8 cellular contexts compared by ENCODE assay signal in genomic region chr11:363948-364761, GRCh38. TPM values are rescaled to one million over a fixed set of nuclear protein-coding genes. Genes with fewer than 3 reads are reported as not detected.
DNase-seq lines count a peak whose midpoint lies in the region; ATAC-seq and TF ChIP-seq lines count a peak whose summit lies in the region.

No MANE protein-coding gene starts in this region.

- H3K27me3 Mint-ChIP-seq in activated CD8-positive, alpha-beta T cell treated with anti-CD3 and anti-CD28 coated beads for 36 hours, result peaks cover 27% of the 10 kb centered on the region

- H3K4me3 Mint-ChIP-seq in activated CD8-positive, alpha-beta T cell treated with anti-CD3 and anti-CD28 coated beads for 36 hours, result no peak overlapping the region

- no peaks in the 10 kb centered on the region for H3K9me3 Mint-ChIP-seq in activated CD8-positive, alpha-beta T cell treated with anti-CD3 and anti-CD28 coated beads for 36 hours

- peaks cover 30% of the 10 kb centered on the region for H3K27me3 ChIP-seq in foreskin keratinocyte

- H3K4me1 Mint-ChIP-seq in activated CD8-positive, alpha-beta T cell treated with anti-CD3 and anti-CD28 coated beads for 36 hours (ENCODE audit: low read depth), result peaks cover 7% of the 10 kb centered on the region

- H3K27ac ChIP-seq in foreskin keratinocyte, result peak overlapping the region; percentile 38

- TF ChIP-seq CTCF in GM12872 (IDR thresholded peaks at IDR 0.05; ENCODE audit: insufficient read depth, low read depth, low read length) (peak; percentile 69), foreskin keratinocyte (conservative IDR thresholded peaks at IDR 0.05) (peak; percentile 97)
- peak; percentile 65 for TF ChIP-seq CTCF in activated CD8-positive, alpha-beta T cell treated with anti-CD3 and anti-CD28 coated beads for 36 hours (IDR thresholded peaks at IDR 0.05)

- intact Hi-C loops in activated CD8-positive, alpha-beta T cell treated with anti-CD3 and anti-CD28 coated beads for 36 hours (cut with micrococcal nuclease), result loop anchor here (2.0 kb wide), 1 partner anchor 59 kb away; no protein-coding TSS in a partner anchor

- POLR2A ChIA-PET in activated CD8-positive, alpha-beta T cell treated with anti-CD3 and anti-CD28 coated beads for 36 hours (lab: Charles Lee), result interaction anchor here (1.9 to 2.2 kb wide), 2 partner anchors 47 to 113 kb away, joined by 5 to 6 read pairs; no protein-coding TSS in a partner anchor

- ATAC-seq in activated CD8-positive, alpha-beta T cell treated with anti-CD3 and anti-CD28 coated beads for 36 hours, result peak; percentile 81
- ATAC-seq in foreskin keratinocyte, result peak; percentile 92
- no peak for ATAC-seq in HG03565 (IDR thresholded peaks at IDR 0.05; ENCODE audit: unreplicated experiment)
- ATAC-seq in GM19351 (IDR thresholded peaks at IDR 0.05; ENCODE audit: unreplicated experiment), result no peak

- CTCF ChIA-PET in activated CD8-positive, alpha-beta T cell treated with anti-CD3 and anti-CD28 coated beads for 36 hours (lab: Charles Lee), result interaction anchor here (0.7 to 5.1 kb wide), 16 partner anchors 9 to 157 kb away, joined by 3 to 42 read pairs (median 4); partner anchors contain the start of genes BET1L, IFITM2, IFITM5 and NLRP6

- H3K4me1 ChIP-seq in foreskin keratinocyte, result no peaks in the 10 kb centered on the region

- H3K36me3 Mint-ChIP-seq in activated CD8-positive, alpha-beta T cell treated with anti-CD3 and anti-CD28 coated beads for 36 hours (ENCODE audit: low read depth), result no peaks in the 10 kb centered on the region

- peak; percentile 83 for DNase-seq in NCI-H146 treated with DMSO at 0.1 percent for 48 hours (lab: John Stamatoyannopoulos, UW; ENCODE audit: unreplicated experiment)
- peak; percentile 72 for DNase-seq in activated CD8-positive, alpha-beta T cell treated with anti-CD3 and anti-CD28 coated beads for 36 hours
- peak; percentile 78 to 92 for DNase-seq in foreskin keratinocyte
- DNase-seq in stimulated activated CD4-positive, alpha-beta T cell treated with anti-CD3 and anti-CD28 coated beads, Interleukin-1b, Interleukin-23, amount 100 ng/mL, for 4 hours (ENCODE audit: low read depth in 2 of 2), result peak; percentile 30 to 45
- DNase-seq in COLO829 (ENCODE audit: low spot score), result no peak

- no peak overlapping the region for H3K27ac Mint-ChIP-seq in activated CD8-positive, alpha-beta T cell treated with anti-CD3 and anti-CD28 coated beads for 36 hours

RNA-seq across cellular contexts. Expression of gene B4GALNT4, which starts 5.1 kb away (rescaled TPM):
- total RNA-seq in activated CD8-positive, alpha-beta T cell treated with anti-CD3 and anti-CD28 coated beads for 36 hours, result 1 to 10 TPM; 1.5 to 3.4 TPM
- 12.7 and 28.4 TPM in 2 replicates for total RNA-seq in foreskin keratinocyte
- 13.6 and 37.2 TPM in 2 replicates for polyA plus RNA-seq in foreskin keratinocyte

RNA-seq across cellular contexts. Expression of gene PKP3, which starts 29.9 kb away (rescaled TPM):
- total RNA-seq in activated CD8-positive, alpha-beta T cell treated with anti-CD3 and anti-CD28 coated beads for 36 hours, result under 1 TPM in 1 of 2 experiments, not detected in 1; 0.18 TPM
- total RNA-seq in foreskin keratinocyte, result 148 and 170 TPM in 2 replicates
- polyA plus RNA-seq in foreskin keratinocyte, result 149 and 165 TPM in 2 replicates

RNA-seq across cellular contexts. Expression of gene IFITM3, which starts 43.5 kb away (rescaled TPM):
- 10 to 100 TPM; 52.8 to 58.0 TPM for total RNA-seq in activated CD8-positive, alpha-beta T cell treated with anti-CD3 and anti-CD28 coated beads for 36 hours
- total RNA-seq in foreskin keratinocyte, result 934 and 1,022 TPM in 2 replicates
- 1,963 and 2,381 TPM in 2 replicates for polyA plus RNA-seq in foreskin keratinocyte

RNA-seq across cellular contexts. Expression of gene IFITM1, which starts 50.3 kb away (rescaled TPM):
- 100 to 1,000 TPM; 296 to 304 TPM for total RNA-seq in activated CD8-positive, alpha-beta T cell treated with anti-CD3 and anti-CD28 coated beads for 36 hours
- 399 and 491 TPM in 2 replicates for total RNA-seq in foreskin keratinocyte
- polyA plus RNA-seq in foreskin keratinocyte, result 615 and 795 TPM in 2 replicates

RNA-seq across cellular contexts. Expression of gene SIGIRR, which starts 50.6 kb away (rescaled TPM):
- total RNA-seq in activated CD8-positive, alpha-beta T cell treated with anti-CD3 and anti-CD28 coated beads for 36 hours, result 10 to 100 TPM; 33.9 to 35.0 TPM
- 10.8 and 11.8 TPM in 2 replicates for total RNA-seq in foreskin keratinocyte
- polyA plus RNA-seq in foreskin keratinocyte, result 14.4 and 17.7 TPM in 2 replicates

Comparison
In these comparisons a context has a peak if more than half of its experiments do, and no peak if none do; other contexts are left out.
1. ATAC-seq: peak in activated CD8-positive, alpha-beta T cell treated with anti-CD3 and anti-CD28 coated beads for 36 hours (single experiment) and foreskin keratinocyte (single experiment); none in HG03565 (single experiment) and GM19351 (single experiment).
2. RNA of gene PKP3, which starts 29.9 kb away (total RNA-seq): 148 to 170 TPM in foreskin keratinocyte; 0.18 TPM in activated CD8-positive, alpha-beta T cell treated with anti-CD3 and anti-CD28 coated beads for 36 hours; every median in the first group is over 100 times any median in the second.
3. RNA of gene IFITM3, which starts 43.5 kb away (total RNA-seq): 934 to 1,022 TPM in foreskin keratinocyte; 52.8 to 58.0 TPM in activated CD8-positive, alpha-beta T cell treated with anti-CD3 and anti-CD28 coated beads for 36 hours; every median in the first group is over 10 times any median in the second.
4. Peak in every context shown above with its lines, with median percentiles within 50 percentile points of each other: CTCF ChIP-seq.